In the genomic region with DNA sequence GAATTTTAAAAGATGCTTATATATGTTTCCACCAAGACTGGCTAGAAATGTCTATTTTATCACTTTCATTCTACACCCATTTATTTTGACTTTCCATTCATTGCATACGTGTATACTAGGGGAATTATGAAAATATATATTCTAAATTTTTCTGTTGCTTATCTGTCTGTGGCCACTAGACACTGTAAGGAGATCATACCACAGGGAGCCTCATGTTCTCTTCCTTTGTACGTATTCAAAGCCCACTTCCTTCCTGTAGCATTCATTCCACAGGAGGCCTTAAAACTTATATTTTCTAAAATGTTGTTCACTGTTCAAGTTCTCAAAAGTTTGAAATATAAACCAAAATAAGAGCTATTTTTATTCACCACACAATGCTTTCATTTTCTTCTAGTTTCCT, we compare ENCODE assay signal across 27 cellular contexts.
DNase-seq lines count a peak whose midpoint lies in the region; ATAC-seq and TF ChIP-seq lines count a peak whose summit lies in the region.
"Had no signal": no experiment of that assay in that cellular context is flagged by ENCODE, and none has a peak within 500 bp of the region (broad histone marks: within the 10 kb centered on the region; RNA-seq: fewer than 3 reads in every experiment).

No MANE protein-coding gene starts in this region.

- TF ChIP-seq CTCF in DND-41 (IDR thresholded peaks at IDR 0.05; ENCODE audit: borderline replicate concordance, extremely low read depth, low read length, poor library complexity, severe bottlenecking) (peak; percentile 21), MM.1S (IDR thresholded peaks at IDR 0.05; ENCODE audit: low read length) (no peak), mammary epithelial cell (conservative IDR thresholded peaks at IDR 0.05 in 1 of 2, IDR thresholded peaks at IDR 0.05 in 1 of 2; ENCODE audit: extremely low read depth in 1 of 2, insufficient read depth in 1 of 2, low read depth in 1 of 2, low read length in 2 of 2) (no peak), natural killer cell (IDR thresholded peaks at IDR 0.05) (no peak)

- no peaks in the 10 kb centered on the region for H4K20me1 ChIP-seq in DND-41 (ENCODE audit: insufficient read depth, low read length)
- no peaks in the 10 kb centered on the region for H4K20me1 ChIP-seq in MM.1S (ENCODE audit: insufficient read depth, low read length)
- no peaks in the 10 kb centered on the region for H4K20me1 ChIP-seq in mammary epithelial cell (ENCODE audit: insufficient read depth, low read length)

- H3K9me3 Mint-ChIP-seq in activated naive CD8-positive, alpha-beta T cell treated with anti-CD3 and anti-CD28 coated beads, Interleukin-2, amount 10 ng/mL, durations not matched to agents 7 days and 5 days: peaks cover 7% of the 10 kb centered on the region
- H3K9me3 Mint-ChIP-seq in natural killer cell: peaks cover 8 to 13% of the 10 kb centered on the region in 2 donors
- H3K9me3 Mint-ChIP-seq: CD4-positive, alpha-beta T cell; stimulated activated naive B cell treated with anti-CD40 and anti-IgM and Interleukin-4, amounts not matched to agents 10 μg/mL and 1 μg/mL and 100 μg/mL, for 72 hours; T-helper 1 cell treated with Interleukin-12 subunit alpha and Interleukin-12 subunit beta and Interleukin-4 antibody, amounts not matched to agents 30 μg/mL and 1 μg/mL, for 36 hours had no signal

- H3K79me2 ChIP-seq in DND-41 (ENCODE audit: insufficient read depth, low read length) (no peaks in the 10 kb centered on the region), MM.1S (ENCODE audit: low read length) (no peaks in the 10 kb centered on the region), mammary epithelial cell (ENCODE audit: insufficient read depth, low read length) (no peaks in the 10 kb centered on the region)

- H3K36me3 ChIP-seq in DND-41 (ENCODE audit: insufficient read depth, low read length) (no peaks in the 10 kb centered on the region), MM.1S (replicated peaks; ENCODE audit: insufficient read depth, low read length) (no peaks in the 10 kb centered on the region), mammary epithelial cell (ENCODE audit: insufficient read depth, low read length) (no peaks in the 10 kb centered on the region)
- H3K36me3 ChIP-seq: ascending aorta, pancreas, right atrium auricular region had no signal

- H3K9me3 ChIP-seq in DND-41 (ENCODE audit: insufficient read depth, low read length, severe bottlenecking) (no peaks in the 10 kb centered on the region), MM.1S (replicated peaks; ENCODE audit: insufficient read depth, low read length) (no peaks in the 10 kb centered on the region), mammary epithelial cell (replicated peaks; ENCODE audit: insufficient read depth, low read length) (no peaks in the 10 kb centered on the region)
- H3K9me3 ChIP-seq: ascending aorta, pancreas, right atrium auricular region, testis had no signal

- POLR2A ChIA-PET in activated naive CD8-positive, alpha-beta T cell treated with anti-CD3 and anti-CD28 coated beads, Interleukin-2, amount 10 ng/mL, durations not matched to agents 7 days and 5 days (lab: Charles Lee): interaction anchor here (1.0 kb wide), 1 partner anchor 13 kb away, joined by 4 read pairs; no protein-coding TSS in a partner anchor

- no peaks in the 10 kb centered on the region for H3K9me2 ChIP-seq in MM.1S (replicated peaks; ENCODE audit: insufficient read depth, low read length)

- H3K4me2 ChIP-seq in DND-41 (ENCODE audit: insufficient read depth, low read length) (peak overlapping the region; percentile 50), MM.1S (ENCODE audit: low read depth, low read length) (peak overlapping the region; percentile 36; the same call in 1 of the 2 replicates), mammary epithelial cell (ENCODE audit: insufficient read depth, low read depth, low read length) (no peak overlapping the region)

- in situ Hi-C loops in mammary epithelial cell (cut with MboI; ENCODE audit: low sequenced_read_pairs in 2 of 2): no loop called here

- H2AFZ ChIP-seq in DND-41 (ENCODE audit: low read depth, low read length) (peak overlapping the region; percentile 70), MM.1S (ENCODE audit: low read length) (no peak overlapping the region), mammary epithelial cell (ENCODE audit: low read depth, low read length) (no peak overlapping the region)

- H3K27me3 Mint-ChIP-seq in activated naive CD8-positive, alpha-beta T cell treated with anti-CD3 and anti-CD28 coated beads, Interleukin-2, amount 10 ng/mL, durations not matched to agents 7 days and 5 days: no peaks in the 10 kb centered on the region
- no peaks in the 10 kb centered on the region for H3K27me3 Mint-ChIP-seq in natural killer cell (ENCODE audit: low read depth in 2 of 2)
- H3K27me3 Mint-ChIP-seq: CD4-positive, alpha-beta T cell; stimulated activated naive B cell treated with anti-CD40 and anti-IgM and Interleukin-4, amounts not matched to agents 10 μg/mL and 1 μg/mL and 100 μg/mL, for 72 hours had no signal

- dilution Hi-C loops in mammary epithelial cell (cut with HindIII; ENCODE audit: low sequenced_read_pairs): no loop called here

- H3F3A ChIP-seq in MM.1S (ENCODE audit: insufficient read depth, low read length): no peaks in the 10 kb centered on the region

- H3K27me3 ChIP-seq in DND-41 (ENCODE audit: insufficient read depth, low read length, poor library complexity): no peaks in the 10 kb centered on the region
- H3K27me3 ChIP-seq in MM.1S (replicated peaks; ENCODE audit: insufficient read depth, low read length): no peaks in the 10 kb centered on the region
- no peaks in the 10 kb centered on the region for H3K27me3 ChIP-seq in mammary epithelial cell (ENCODE audit: insufficient read depth, low read length)
- H3K27me3 ChIP-seq: ascending aorta, pancreas, right atrium auricular region, testis had no signal

- H3K27ac Mint-ChIP-seq in activated naive CD8-positive, alpha-beta T cell treated with anti-CD3 and anti-CD28 coated beads, Interleukin-2, amount 10 ng/mL, durations not matched to agents 7 days and 5 days: peak overlapping the region; percentile 81
- no peak overlapping the region for H3K27ac Mint-ChIP-seq in natural killer cell
- H3K27ac Mint-ChIP-seq: CD4-positive, alpha-beta T cell; stimulated activated naive B cell treated with anti-CD40 and anti-IgM and Interleukin-4, amounts not matched to agents 10 μg/mL and 1 μg/mL and 100 μg/mL, for 72 hours; T-helper 1 cell treated with Interleukin-12 subunit alpha and Interleukin-12 subunit beta and Interleukin-4 antibody, amounts not matched to agents 30 μg/mL and 1 μg/mL, for 36 hours had no signal

- peak overlapping the region; percentile 66 for H3K4me3 Mint-ChIP-seq in activated naive CD8-positive, alpha-beta T cell treated with anti-CD3 and anti-CD28 coated beads, Interleukin-2, amount 10 ng/mL, durations not matched to agents 7 days and 5 days
- no peak overlapping the region for H3K4me3 Mint-ChIP-seq in natural killer cell
- H3K4me3 Mint-ChIP-seq: CD4-positive, alpha-beta T cell; stimulated activated naive B cell treated with anti-CD40 and anti-IgM and Interleukin-4, amounts not matched to agents 10 μg/mL and 1 μg/mL and 100 μg/mL, for 72 hours; T-helper 1 cell treated with Interleukin-12 subunit alpha and Interleukin-12 subunit beta and Interleukin-4 antibody, amounts not matched to agents 30 μg/mL and 1 μg/mL, for 36 hours had no signal

- intact Hi-C loops in mammary epithelial cell (cut with micrococcal nuclease) (no loop called here), natural killer cell (cut with micrococcal nuclease) (no loop called here)

- peak; percentile 23 for DNase-seq in DND-41
- DNase-seq in MM.1S: no peak
- DNase-seq in activated naive CD8-positive, alpha-beta T cell treated with anti-CD3 and anti-CD28 coated beads, Interleukin-2, amount 10 ng/mL, durations not matched to agents 7 days and 5 days: no peak
- DNase-seq in mammary epithelial cell: no peak
- no peak for DNase-seq in activated CD4-positive, CD25-positive, alpha-beta regulatory T cell treated with anti-CD3 and anti-CD28 coated beads, Interleukin-2, amount 50 U/mL, for 72 hours
- DNase-seq in natural killer cell: no peak
- DNase-seq: activated CD4-positive, alpha-beta T cell treated with anti-CD3 and anti-CD28 coated beads for 48 hours; activated naive CD4-positive, alpha-beta T cell treated with anti-CD3 and anti-CD28 coated beads, Interleukin-2, amount 50 U/mL, for 16 hours; CD4-positive, alpha-beta T cell; central memory CD4-positive, alpha-beta T cell; DMS 273 treated with DMSO at 0.1 percent for 48 hours; H7; islet precursor cell; NCI-H1436; NCI-H2107; NK-92 treated with Interleukin-12 subunit alpha and Interleukin-12 subunit beta, amount 100 ng/mL, for 24 hours; pancreas; SHP77 treated with DMSO at 0.1 percent for 48 hours; stimulated activated CD4-positive, alpha-beta T cell treated with anti-CD3 and anti-CD28 coated beads, Interleukin-4, amount 100 ng/mL, for 1 hour; stimulated activated naive B cell treated with anti-CD40 and anti-IgM and Interleukin-4, amounts not matched to agents 10 μg/mL and 1 μg/mL and 100 μg/mL, for 72 hours; testis had no signal

- ATAC-seq in DND-41 (ENCODE audit: insufficient read depth, low read depth) (peak; percentile 97), GM18502 (IDR thresholded peaks at IDR 0.05; ENCODE audit: poor library complexity, unreplicated experiment) (peak; percentile 49), natural killer cell (no peak)
- ATAC-seq in activated naive CD8-positive, alpha-beta T cell treated with anti-CD3 and anti-CD28 coated beads, Interleukin-2, amount 10 ng/mL, durations not matched to agents 7 days and 5 days (ENCODE audit: low read depth): peak; percentile 96
- ATAC-seq: HepG2, Panc1, pancreas had no signal

- 93% methylated on average over 2 of the region's 2 CpGs for WGBS in mammary epithelial cell (ENCODE audit: low coverage, missing lambda C conversion rate)

- H3K4me1 ChIP-seq in DND-41 (ENCODE audit: insufficient read depth, low read length): peaks cover 32% of the 10 kb centered on the region
- no peaks in the 10 kb centered on the region for H3K4me1 ChIP-seq in MM.1S (ENCODE audit: low read length)
- no peaks in the 10 kb centered on the region for H3K4me1 ChIP-seq in mammary epithelial cell (ENCODE audit: insufficient read depth, low read length)
- H3K4me1 ChIP-seq: ascending aorta, pancreas, right atrium auricular region, testis had no signal

- H3K27ac ChIP-seq in DND-41 (ENCODE audit: low read length) (peak overlapping the region; percentile 92), MM.1S (ENCODE audit: low read length) (no peak overlapping the region), mammary epithelial cell (ENCODE audit: insufficient read depth, low read depth, low read length) (no peak overlapping the region)
- H3K27ac ChIP-seq: ascending aorta, pancreas, right atrium auricular region, testis had no signal

- H3K36me3 Mint-ChIP-seq in activated naive CD8-positive, alpha-beta T cell treated with anti-CD3 and anti-CD28 coated beads, Interleukin-2, amount 10 ng/mL, durations not matched to agents 7 days and 5 days: peaks cover 6% of the 10 kb centered on the region
- H3K36me3 Mint-ChIP-seq in natural killer cell: no peaks in the 10 kb centered on the region
- H3K36me3 Mint-ChIP-seq: stimulated activated naive B cell treated with anti-CD40 and anti-IgM and Interleukin-4, amounts not matched to agents 10 μg/mL and 1 μg/mL and 100 μg/mL, for 72 hours had no signal

- CTCF ChIA-PET in mammary epithelial cell (lab: Charles Lee; ENCODE audit: low non-redundant PET): no interaction called here

- no TSS peak for BruUV-seq in mammary epithelial cell (replicated peaks; lab: Mats Ljungman, UMichigan)

- H3K4me3 ChIP-seq in DND-41 (ENCODE audit: low read depth in 1 of 2, low read length in 2 of 2) (no peak overlapping the region), MM.1S (ENCODE audit: low read length) (peak overlapping the region; percentile 17; the same call in 1 of the 2 replicates), mammary epithelial cell (replicated peaks in 1 of 3; ENCODE audit: insufficient read depth in 1 of 3, low read depth in 2 of 3, low read length in 3 of 3) (no peak overlapping the region)
- H3K4me3 ChIP-seq: ascending aorta, pancreas, right atrium auricular region, testis had no signal

- peak overlapping the region; percentile 49 for H3K9ac ChIP-seq in DND-41 (ENCODE audit: low read depth, low read length)
- no peak overlapping the region for H3K9ac ChIP-seq in MM.1S (ENCODE audit: low read length)
- no peak overlapping the region for H3K9ac ChIP-seq in mammary epithelial cell (ENCODE audit: insufficient read depth, low read length)

- peaks cover 17% of the 10 kb centered on the region for H3K4me1 Mint-ChIP-seq in activated naive CD8-positive, alpha-beta T cell treated with anti-CD3 and anti-CD28 coated beads, Interleukin-2, amount 10 ng/mL, durations not matched to agents 7 days and 5 days
- H3K4me1 Mint-ChIP-seq in natural killer cell: no peaks in the 10 kb centered on the region
- H3K4me1 Mint-ChIP-seq: stimulated activated naive B cell treated with anti-CD40 and anti-IgM and Interleukin-4, amounts not matched to agents 10 μg/mL and 1 μg/mL and 100 μg/mL, for 72 hours had no signal

Comparison
In these comparisons a context has a peak if more than half of its experiments do, and no peak if none do; other contexts are left out.
1. ATAC-seq: peak in DND-41 (single experiment), GM18502 (single experiment) and activated naive CD8-positive, alpha-beta T cell treated with anti-CD3 and anti-CD28 coated beads, Interleukin-2, amount 10 ng/mL, durations not matched to agents 7 days and 5 days (single experiment); none in natural killer cell (0 of 3).